8 cellular contexts compared by ENCODE assay signal in genomic region chr1:35715568-35716002, GRCh38. TPM values are rescaled to one million over a fixed set of nuclear protein-coding genes. Genes with fewer than 3 reads are reported as not detected.
DNase-seq lines count a peak whose midpoint lies in the region; ATAC-seq, FAIRE-seq and TF ChIP-seq lines count a peak whose summit lies in the region.

No MANE protein-coding gene starts in this region.

- H3K79me2 ChIP-seq in keratinocyte (ENCODE audit: control insufficient read depth, insufficient read depth, low read length), result peaks cover 28% of the 10 kb centered on the region

- no peak overlapping the region for H3K27ac Mint-ChIP-seq in MCF 10A (ENCODE audit: low read depth, unreplicated experiment)

- H3K4me2 ChIP-seq in keratinocyte (ENCODE audit: control insufficient read depth, extremely low read depth, insufficient read depth, low read depth, low read length), result peak overlapping the region; percentile 34

- peaks cover 23% of the 10 kb centered on the region for H3K4me1 ChIP-seq in keratinocyte (ENCODE audit: control insufficient read depth, extremely low read depth, insufficient read depth, low read length)

- DNase-seq in COLO668 (lab: John Stamatoyannopoulos, UW; ENCODE audit: unreplicated experiment) (peak; percentile 90), H54 (ENCODE audit: insufficient read length, low spot score) (peak; percentile 87), NCI-H2171 (lab: John Stamatoyannopoulos, UW) (peak; percentile 21), MCF 10A (ENCODE audit: unreplicated experiment) (peak; percentile 82), keratinocyte (ENCODE audit: low read depth, low spot score) (peak; percentile 46)
- peak; percentile 76 for DNase-seq in stimulated activated CD4-positive, alpha-beta T cell treated with anti-CD3 and anti-CD28 coated beads, Interleukin-1b, Interleukin-23, amount 100 ng/mL, for 48 hours

- CTCF ChIA-PET in MCF 10A (lab: Yijun Ruan, JAX), result interaction anchor here (0.6 to 4.9 kb wide), 46 partner anchors 9 to 513 kb away, joined by 3 to 69 read pairs (median 4); partner anchors contain the start of genes CLSPN, KIAA0319L and NCDN

- no peak overlapping the region for H3K4me3 Mint-ChIP-seq in MCF 10A (ENCODE audit: unreplicated experiment)

- H3K4me1 Mint-ChIP-seq in MCF 10A (ENCODE audit: insufficient read depth, unreplicated experiment), result peaks cover 37% of the 10 kb centered on the region

- no peak for FAIRE-seq in H54 (lab: Jason Lieb, UNC)
- FAIRE-seq in keratinocyte (lab: Jason Lieb, UNC), result peak; percentile 58

- no peak overlapping the region for H3K9ac ChIP-seq in keratinocyte (ENCODE audit: control insufficient read depth, extremely low read depth, insufficient read depth, low read length)

- peaks cover 10 to 25% of the 10 kb centered on the region in 2 experiments for H3K36me3 ChIP-seq in keratinocyte (ENCODE audit: control insufficient read depth in 2 of 2, extremely low read depth in 1 of 2, insufficient read depth in 2 of 2, low read length in 2 of 2)

- H3K27ac ChIP-seq in VCaP (peak overlapping the region; percentile 51), keratinocyte (ENCODE audit: control insufficient read depth, insufficient read depth, low read length) (no peak overlapping the region)

- H3K9me3 ChIP-seq in keratinocyte (ENCODE audit: control insufficient read depth, low read depth, low read length), result no peaks in the 10 kb centered on the region

- intact Hi-C loops in MCF 10A (cut with micrococcal nuclease), result loop anchor here (1.0 to 5.0 kb wide), 2 partner anchors 57 to 146 kb away; no protein-coding TSS in a partner anchor

- H3K27me3 Mint-ChIP-seq in MCF 10A (ENCODE audit: insufficient read depth, unreplicated experiment), result no peaks in the 10 kb centered on the region

- H4K20me1 ChIP-seq in keratinocyte (ENCODE audit: control insufficient read depth, extremely low read depth, insufficient read depth, low read length), result peaks cover 2% of the 10 kb centered on the region

- no peak overlapping the region for H3K4me3 ChIP-seq in keratinocyte (ENCODE audit: control insufficient read depth in 2 of 3, extremely low read depth in 1 of 3, insufficient read depth in 2 of 3, low read depth in 1 of 3, low read length in 3 of 3)

- BruUV-seq in MCF 10A (replicated peaks; lab: Mats Ljungman, UMichigan), result no TSS peak

- H3K9me1 ChIP-seq in keratinocyte (ENCODE audit: control insufficient read depth, extremely low read depth, insufficient read depth, low read length), result peaks cover 2% of the 10 kb centered on the region

- POLR2A ChIA-PET in MCF 10A (lab: Yijun Ruan, JAX), result interaction anchor here (0.6 to 2.8 kb wide), 8 partner anchors 70 to 798 kb away, joined by 3 to 14 read pairs (median 4); no protein-coding TSS in a partner anchor

- ATAC-seq in HG03457 (IDR thresholded peaks at IDR 0.05; ENCODE audit: unreplicated experiment), result no peak

- no peak overlapping the region for H2AFZ ChIP-seq in keratinocyte (ENCODE audit: control insufficient read depth, low read length)

- TF ChIP-seq CTCF in VCaP (conservative IDR thresholded peaks at IDR 0.05) (peak; percentile 92), MCF 10A (IDR thresholded peaks at IDR 0.05; ENCODE audit: unreplicated experiment) (peak; percentile 80), keratinocyte (optimal IDR thresholded peaks at IDR 0.05 in 1 of 3, IDR thresholded peaks at IDR 0.05 in 1 of 3, conservative IDR thresholded peaks at IDR 0.05 in 1 of 3; ENCODE audit: extremely low read depth in 1 of 3, insufficient read depth in 2 of 3, low read length in 3 of 3) (peak; percentile 92 to 96 (median 94))

- H3K36me3 Mint-ChIP-seq in MCF 10A (ENCODE audit: insufficient read depth, unreplicated experiment), result peaks cover 8% of the 10 kb centered on the region

- no peaks in the 10 kb centered on the region for H3K27me3 ChIP-seq in keratinocyte (ENCODE audit: control insufficient read depth, extremely low read depth, insufficient read depth, low read length)

- dilution Hi-C loops in keratinocyte (cut with MboI; ENCODE audit: extremely low pct_ligation_motif_present, low sequenced_read_pairs), result no loop called here

- H3K9me3 Mint-ChIP-seq in MCF 10A (ENCODE audit: unreplicated experiment), result no peaks in the 10 kb centered on the region

- no peak for TF ChIP-seq POLR2A in H54 (IDR thresholded peaks at IDR 0.05; ENCODE audit: low read depth, low read length)

RNA-seq across cellular contexts. Expression of gene C1orf216, which starts 3.1 kb away (rescaled TPM):
- 7.1 and 8.3 TPM in 2 replicates for total RNA-seq in MCF 10A (2022)
- polyA plus RNA-seq in keratinocyte, result 10.0 to 10.4 TPM (median 10.1 TPM) in 3 replicates
- 5.1 TPM for polyA plus RNA-seq in keratinocyte (2011; ENCODE audit: low read depth)
- polyA plus RNA-seq in keratinocyte (2011; cell fraction: cytosol; rRNA removed), result 10.1 and 10.3 TPM in 2 replicates
- 17.1 and 17.5 TPM in 2 replicates for polyA plus RNA-seq in keratinocyte (2011; cell fraction: nucleus; rRNA removed)
- 6.0 and 10.4 TPM in 2 replicates for polyA plus RNA-seq in keratinocyte (2012; ENCODE audit: low replicate concordance)
- 10.9 to 11.3 TPM (median 11.2 TPM) in 3 replicates for polyA minus RNA-seq in keratinocyte
- 7.5 TPM for polyA minus RNA-seq in keratinocyte (2011; cell fraction: cytosol; rRNA and poly(A)+ RNA removed)
- polyA minus RNA-seq in keratinocyte (2011; cell fraction: nucleus; rRNA and poly(A)+ RNA removed), result 4.0 and 6.5 TPM in 2 replicates

RNA-seq across cellular contexts. Expression of gene CLSPN, which starts 54.2 kb away (rescaled TPM):
- total RNA-seq in MCF 10A (2022), result 1.6 and 4.3 TPM in 2 replicates
- 0.98 to 7.7 TPM (median 4.7 TPM) in 3 replicates for polyA plus RNA-seq in keratinocyte
- polyA plus RNA-seq in keratinocyte (2011; ENCODE audit: low read depth), result 0.32 TPM
- 0.84 and 2.9 TPM in 2 replicates for polyA plus RNA-seq in keratinocyte (2011; cell fraction: cytosol; rRNA removed)
- 2.0 and 2.1 TPM in 2 replicates for polyA plus RNA-seq in keratinocyte (2011; cell fraction: nucleus; rRNA removed)
- 0.28 and 7.6 TPM in 2 replicates for polyA plus RNA-seq in keratinocyte (2012; ENCODE audit: low replicate concordance)
- polyA minus RNA-seq in keratinocyte, result 0.92 to 10.7 TPM (median 8.6 TPM) in 3 replicates
- 0.38 TPM for polyA minus RNA-seq in keratinocyte (2011; cell fraction: cytosol; rRNA and poly(A)+ RNA removed)
- polyA minus RNA-seq in keratinocyte (2011; cell fraction: nucleus; rRNA and poly(A)+ RNA removed), result 0.21 and 2.1 TPM in 2 replicates

Comparison
In these comparisons a context has a peak if more than half of its experiments do, and no peak if none do; other contexts are left out.
1. DNase-seq: peak in every context shown above with its lines; median percentile 90 in COLO668; 87 in H54; 82 in MCF 10A; 76 in stimulated activated CD4-positive, alpha-beta T cell treated with anti-CD3 and anti-CD28 coated beads, Interleukin-1b, Interleukin-23, amount 100 ng/mL, for 48 hours; 46 in keratinocyte; 21 in NCI-H2171.